Comparison of ENCODE assay signal across 21 cellular contexts in the genomic region with DNA sequence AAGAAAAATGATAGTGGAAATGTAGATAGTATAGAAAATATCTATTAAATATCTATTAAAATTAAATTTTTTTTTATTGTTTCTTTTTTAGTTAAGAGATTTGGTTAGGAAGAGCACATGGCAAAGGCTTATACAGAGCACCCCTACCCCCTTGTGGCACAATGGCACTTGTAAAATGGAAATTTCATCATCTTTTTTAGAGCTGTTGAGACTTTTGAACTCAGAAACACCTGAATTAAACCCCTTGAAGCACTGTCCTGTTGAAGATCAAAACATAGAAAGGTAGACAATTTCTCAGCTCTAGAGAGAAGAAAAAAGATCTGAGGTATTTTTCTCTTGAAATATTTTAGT.
A peak's percentile ranks its signal among the peaks of the same experiment; 100 is the strongest.
DNase-seq lines count a peak whose midpoint lies in the region; ATAC-seq, FAIRE-seq and TF ChIP-seq lines count a peak whose summit lies in the region.
"Had no signal": no experiment of that assay in that cellular context is flagged by ENCODE, and none has a peak within 500 bp of the region (broad histone marks: within the 10 kb centered on the region; RNA-seq: fewer than 3 reads in every experiment).

No MANE protein-coding gene starts in this region.

- H3K9me3 ChIP-seq in right lobe of liver (no peaks in the 10 kb centered on the region), T-helper 17 cell (ENCODE audit: control insufficient read depth, low read length, poor library complexity, severe bottlenecking) (no peaks in the 10 kb centered on the region)

- H3K27ac Mint-ChIP-seq in T-helper 17 cell: no peak overlapping the region
- H3K27ac Mint-ChIP-seq: activated CD4-positive, alpha-beta T cell treated with anti-CD3 and anti-CD28 coated beads, Interleukin-2, amount 10 ng/mL, durations not matched to agents 7 days and 5 days; CD14-positive monocyte; T-cell had no signal

- H3K4me3 ChIP-seq in bronchial epithelial cell (ENCODE audit: low read depth, low read length) (no peak overlapping the region), right lobe of liver (no peak overlapping the region)
- H3K4me3 ChIP-seq: cardiac muscle cell had no signal

- DNase-seq in D721Med (ENCODE audit: insufficient read length, low spot score) (no peak), NCI-H69 (lab: John Stamatoyannopoulos, UW) (peak; percentile 45), bronchial epithelial cell (ENCODE audit: low read depth) (peak; percentile 47), right lobe of liver (no peak), T-helper 17 cell (no peak)
- DNase-seq: activated CD4-positive, alpha-beta T cell treated with anti-CD3 and anti-CD28 coated beads, Interleukin-2, amount 10 ng/mL, durations not matched to agents 7 days and 5 days; activated CD8-positive, alpha-beta memory T cell treated with anti-CD3 and anti-CD28 coated beads, Interleukin-2, amount 50 U/mL, for 4 hours; activated effector memory CD4-positive, alpha-beta T cell treated with Interleukin-2 at 50 U/mL for 16 hours; dorsolateral prefrontal cortex; Kasumi-1; left ventricle myocardium superior; nucleus accumbens; right cardiac atrium; RPMI8226; T-cell had no signal

- no peaks in the 10 kb centered on the region for H3K4me1 ChIP-seq in right lobe of liver

- H3K27ac ChIP-seq in right lobe of liver: no peak overlapping the region
- H3K27ac ChIP-seq: cardiac muscle cell, dorsolateral prefrontal cortex had no signal

- TF ChIP-seq CTCF in D721Med (IDR thresholded peaks at IDR 0.05; ENCODE audit: insufficient read depth, missing control alignments): peak; percentile 20
- TF ChIP-seq CTCF in bronchial epithelial cell (IDR thresholded peaks at IDR 0.05; ENCODE audit: insufficient read depth, low read length, severe bottlenecking): peak; percentile 32
- peak in 3 of 4 donors; percentile 16 to 29 (median 27) for TF ChIP-seq CTCF in right lobe of liver (IDR thresholded peaks at IDR 0.05)

- intact Hi-C loops in right lobe of liver (cut with DNase I): no loop called here

- ATAC-seq in right lobe of liver: peak in 3 of 4 donors; percentile 41 to 68 (median 64)
- ATAC-seq in T-helper 17 cell: no peak
- ATAC-seq in HG02973 (IDR thresholded peaks at IDR 0.05; ENCODE audit: unreplicated experiment): no peak
- no peak for ATAC-seq in GM21381 (IDR thresholded peaks at IDR 0.05; ENCODE audit: unreplicated experiment)
- no peak for ATAC-seq in GM21576 (IDR thresholded peaks at IDR 0.05; ENCODE audit: unreplicated experiment)
- ATAC-seq: left ventricle myocardium superior, right cardiac atrium, T-cell had no signal

- H3K36me3 ChIP-seq in bronchial epithelial cell (ENCODE audit: control insufficient read depth, insufficient read depth, low read length): no peaks in the 10 kb centered on the region
- no peaks in the 10 kb centered on the region for H3K36me3 ChIP-seq in right lobe of liver
- H3K36me3 ChIP-seq: cardiac muscle cell had no signal

- TF ChIP-seq POLR2A in right lobe of liver (IDR thresholded peaks at IDR 0.05): no peak

- no peaks in the 10 kb centered on the region for H3K4me1 Mint-ChIP-seq in T-helper 17 cell
- H3K4me1 Mint-ChIP-seq: activated CD4-positive, alpha-beta T cell treated with anti-CD3 and anti-CD28 coated beads, Interleukin-2, amount 10 ng/mL, durations not matched to agents 7 days and 5 days; CD14-positive monocyte; T-cell had no signal

- H3K4me3 Mint-ChIP-seq in T-helper 17 cell: no peak overlapping the region
- H3K4me3 Mint-ChIP-seq: activated CD4-positive, alpha-beta T cell treated with anti-CD3 and anti-CD28 coated beads, Interleukin-2, amount 10 ng/mL, durations not matched to agents 7 days and 5 days; CD14-positive monocyte; T-cell had no signal

- H3K27me3 ChIP-seq in bronchial epithelial cell (ENCODE audit: control insufficient read depth, insufficient read depth, low read length) (no peaks in the 10 kb centered on the region), right lobe of liver (no peaks in the 10 kb centered on the region)
- H3K27me3 ChIP-seq: cardiac muscle cell had no signal

- H3K27me3 Mint-ChIP-seq in T-helper 17 cell: no peaks in the 10 kb centered on the region
- H3K27me3 Mint-ChIP-seq: activated CD4-positive, alpha-beta T cell treated with anti-CD3 and anti-CD28 coated beads, Interleukin-2, amount 10 ng/mL, durations not matched to agents 7 days and 5 days; T-cell had no signal

- FAIRE-seq in D721Med (lab: Jason Lieb, UNC): no peak
- FAIRE-seq in bronchial epithelial cell (lab: Jason Lieb, UNC): no peak
- FAIRE-seq: H54 had no signal

- H3K36me3 Mint-ChIP-seq in T-helper 17 cell (ENCODE audit: low read depth): no peaks in the 10 kb centered on the region
- H3K36me3 Mint-ChIP-seq: CD14-positive monocyte, T-cell had no signal

Comparison
In these comparisons a context has a peak if more than half of its experiments do, and no peak if none do; other contexts are left out.
1. DNase-seq: peak in NCI-H69 (single experiment) and bronchial epithelial cell (single experiment); none in D721Med (single experiment), right lobe of liver (0 of 3) and T-helper 17 cell (0 of 3).
2. ATAC-seq: peak in right lobe of liver (3 of 4); none in T-helper 17 cell (single experiment), HG02973 (single experiment), GM21381 (single experiment) and GM21576 (single experiment).
3. Peak in every context shown above with its lines, with median percentiles within 50 percentile points of each other: CTCF ChIP-seq.